ENCODE assay signal across 1 cellular context in genomic region chr9:128341435-128341849, GRCh38.
TF ChIP-seq lines count a peak whose summit lies in the region.

No MANE protein-coding gene starts in this region.

TF ChIP-seq in HepG2, 621 proteins besides CTCF, POLR2A, EP300 and RAD21 (continued from another document):
- TF ChIP-seq ZNF513 (CRISPR knock-in tag; conservative IDR thresholded peaks at IDR 0.05) (no peak), NFRKB (IDR thresholded peaks at IDR 0.05) (no peak), NFAT5 (CRISPR knock-in tag; IDR thresholded peaks at IDR 0.05) (no peak), PATZ1 (CRISPR knock-in tag; IDR thresholded peaks at IDR 0.05) (0 out of 2 replicates have a peak, but pooled peaks have one; percentile 9), KDM2A (CRISPR knock-in tag; IDR thresholded peaks at IDR 0.05; ENCODE audit: borderline replicate concordance, low read depth) (peak; percentile 11; the same call in 1 of the 2 replicates), XRCC5 (optimal IDR thresholded peaks at IDR 0.05; ENCODE audit: low read length) (peak; percentile 45)
TF ChIP-seq in HepG2: peak in this region for 22.
